ENCODE assay signal across 8 cellular contexts in the genomic region with DNA sequence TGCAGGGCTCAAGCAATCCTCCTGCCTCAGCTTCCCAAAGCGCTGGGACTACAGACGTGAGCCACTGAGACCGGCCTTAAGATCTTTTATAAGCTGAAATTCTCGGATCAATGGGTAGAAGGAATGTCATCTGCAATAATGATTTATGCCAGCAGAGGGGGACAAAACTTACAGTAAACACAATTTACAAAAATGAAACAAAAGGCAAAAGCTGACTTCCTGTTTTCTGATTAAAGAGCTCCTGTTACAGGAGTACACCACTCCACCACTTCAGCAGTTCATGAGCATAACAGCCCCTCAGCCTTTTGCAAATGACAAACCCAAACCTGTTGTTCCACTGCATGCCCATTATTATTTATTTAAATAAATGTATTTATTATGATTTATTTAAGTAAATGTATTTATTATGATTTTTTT.
DNase-seq lines count a peak whose midpoint lies in the region; ATAC-seq and TF ChIP-seq lines count a peak whose summit lies in the region.

No MANE protein-coding gene starts in this region.

- DNase-seq in DMS 273 treated with DMSO at 0.1 percent for 48 hours (lab: John Stamatoyannopoulos, UW) (peak; percentile 33), NCI-H2196 (lab: John Stamatoyannopoulos, UW; ENCODE audit: unreplicated experiment) (peak; percentile 77), activated B cell treated with CpG ODN at 0.5 μM for 24 hours (no peak), fibroblast of villous mesenchyme (ENCODE audit: low read depth) (peak; percentile 78), sciatic nerve (ENCODE audit: low spot score) (no peak), NK-92 (lab: John Stamatoyannopoulos, UW; ENCODE audit: unreplicated experiment) (no peak)

- no peaks in the 10 kb centered on the region for H3K36me3 Mint-ChIP-seq in activated B cell treated with CpG ODN at 0.5 μM for 24 hours (ENCODE audit: low read depth)

- H3K9me3 Mint-ChIP-seq in activated B cell treated with CpG ODN at 0.5 μM for 24 hours, result no peaks in the 10 kb centered on the region

- no peak overlapping the region for H3K4me3 ChIP-seq in fibroblast of villous mesenchyme (ENCODE audit: low read depth, low read length)

- H3K27me3 Mint-ChIP-seq in activated B cell treated with CpG ODN at 0.5 μM for 24 hours, result peaks cover 3% of the 10 kb centered on the region

- intact Hi-C loops in activated B cell treated with CpG ODN at 0.5 μM for 24 hours (cut with micrococcal nuclease), result loop anchor here (1.0 to 5.0 kb wide), 3 partner anchors 96 to 240 kb away; a partner anchor contains a TSS
- intact Hi-C loops in sciatic nerve (cut with DNase I), result loop anchor here (10.0 kb wide), 1 partner anchor 98 kb away; a partner anchor contains a TSS

- no peak overlapping the region for H3K4me3 Mint-ChIP-seq in activated B cell treated with CpG ODN at 0.5 μM for 24 hours

- POLR2A ChIA-PET in activated B cell treated with CpG ODN at 0.5 μM for 24 hours (lab: Charles Lee), result no interaction called here

- CTCF ChIA-PET in activated B cell treated with CpG ODN at 0.5 μM for 24 hours (lab: Charles Lee), result interaction anchor here (0.7 to 1.7 kb wide), 4 partner anchors 8 to 95 kb away, joined by 3 to 6 read pairs (median 5); a partner anchor contains a TSS

- H3K27ac Mint-ChIP-seq in activated B cell treated with CpG ODN at 0.5 μM for 24 hours, result no peak overlapping the region

- TF ChIP-seq CTCF in activated B cell treated with CpG ODN at 0.5 μM for 24 hours (IDR thresholded peaks at IDR 0.05), result no peak
- TF ChIP-seq CTCF in fibroblast of villous mesenchyme (IDR thresholded peaks at IDR 0.05; ENCODE audit: insufficient read depth, low read depth, low read length), result peak; percentile 66

- H3K4me1 Mint-ChIP-seq in activated B cell treated with CpG ODN at 0.5 μM for 24 hours, result peaks cover 2% of the 10 kb centered on the region

- ATAC-seq in GM18909 (IDR thresholded peaks at IDR 0.05; ENCODE audit: poor library complexity, unreplicated experiment) (peak; percentile 84), HG03097 (IDR thresholded peaks at IDR 0.05; ENCODE audit: low FRiP score, unreplicated experiment) (peak; percentile 66), activated B cell treated with CpG ODN at 0.5 μM for 24 hours (ENCODE audit: low read depth) (peak; percentile 60), sciatic nerve (peak; percentile 36)

Comparison
In these comparisons a context has a peak if more than half of its experiments do, and no peak if none do; other contexts are left out.
1. DNase-seq: peak in DMS 273 treated with DMSO at 0.1 percent for 48 hours (single experiment), NCI-H2196 (single experiment) and fibroblast of villous mesenchyme (single experiment); none in activated B cell treated with CpG ODN at 0.5 μM for 24 hours (single experiment), sciatic nerve (single experiment) and NK-92 (single experiment).
2. Peak in every context shown above with its lines, with median percentiles within 50 percentile points of each other: ATAC-seq.